Comparison of ENCODE assay signal across 19 cellular contexts in the genomic region with DNA sequence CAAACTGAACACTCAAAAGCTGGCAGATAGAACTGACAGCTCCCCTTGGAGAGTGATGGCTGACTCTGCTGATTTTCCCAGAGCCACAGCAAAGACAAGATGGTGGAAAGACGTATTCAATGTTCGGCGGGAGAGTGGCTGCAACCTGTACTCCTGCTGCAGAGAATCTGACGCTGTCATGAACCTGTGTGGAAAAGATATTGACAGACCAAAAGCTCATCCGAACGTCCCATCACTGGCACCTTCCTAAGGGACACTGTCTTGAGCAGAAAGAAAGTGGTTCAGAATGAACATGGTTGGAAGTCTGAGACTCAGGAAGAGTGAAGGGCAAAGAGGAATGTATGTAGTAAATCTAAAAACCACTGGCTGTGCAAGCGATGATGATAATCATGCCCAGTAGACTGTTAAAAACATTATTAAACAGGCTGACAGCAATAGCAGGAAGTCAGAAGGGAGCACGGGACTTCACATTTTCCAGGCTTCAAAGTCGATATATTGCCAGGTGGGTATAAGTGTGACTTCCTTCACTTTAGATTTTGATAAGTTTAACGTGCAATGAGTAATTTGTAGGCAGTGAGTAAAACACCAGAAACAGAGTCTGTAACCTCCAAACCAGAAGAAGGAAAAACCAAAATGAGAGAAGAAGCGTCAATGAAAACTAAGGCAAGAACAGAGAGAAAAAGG. TPM values are rescaled to one million over a fixed set of nuclear protein-coding genes. Genes with fewer than 3 reads are reported as not detected.
DNase-seq lines count a peak whose midpoint lies in the region; ATAC-seq lines count a peak whose summit lies in the region.
"Had no signal": no experiment of that assay in that cellular context is flagged by ENCODE, and none has a peak within 500 bp of the region (broad histone marks: within the 10 kb centered on the region; RNA-seq: fewer than 3 reads in every experiment).

No MANE protein-coding gene starts in this region.

- peak overlapping the region; percentile 35; the same call in 1 of the 2 replicates for H3K27ac ChIP-seq in SK-N-MC
- H3K27ac ChIP-seq: breast epithelium, ovary, uterus, WERI-Rb-1 had no signal

- DNase-seq in activated T-cell treated with anti-CD3 and anti-CD28 coated beads, Interleukin-2, amount 50 U/mL, for 4 hours = no peak
- DNase-seq in activated T-cell treated with anti-CD3 and anti-CD28 coated beads, Interleukin-2, amount 50 U/mL, for 1 hour = no peak
- DNase-seq in SK-N-MC (ENCODE audit: low read depth, low spot score) (no peak), left lobe of liver (ENCODE audit: low spot score) (no peak), hypothalamus (lab: John Stamatoyannopoulos, UW) (no peak), NCI-H446 treated with DMSO at 0.1 percent for 48 hours (lab: John Stamatoyannopoulos, UW) (no peak)
- no peak for DNase-seq in activated naive CD8-positive, alpha-beta T cell treated with anti-CD3 and anti-CD28 coated beads, Interleukin-2, amount 10 ng/mL, durations not matched to agents 7 days and 5 days
- DNase-seq in stimulated activated naive CD4-positive, alpha-beta T cell treated with Interleukin-2 at 50 U/mL for 16 hours (lab: John Stamatoyannopoulos, UW) = peak; percentile 24
- DNase-seq: effector CD8-positive, alpha-beta T cell; GF-D8; HCEC 1CT; kidney glomerular epithelial cell; NCI-H2081 treated with DMSO at 0.1 percent for 48 hours; ovary; SW 1271; uterus; WERI-Rb-1 had no signal

- H3K9me3 Mint-ChIP-seq in activated T-cell treated with anti-CD3 and anti-CD28 coated beads, Interleukin-2, amount 50 U/mL, for 4 hours = no peaks in the 10 kb centered on the region
- H3K9me3 Mint-ChIP-seq in activated naive CD8-positive, alpha-beta T cell treated with anti-CD3 and anti-CD28 coated beads, Interleukin-2, amount 10 ng/mL, durations not matched to agents 7 days and 5 days = peaks cover 2% of the 10 kb centered on the region

- H3K9me3 ChIP-seq in SK-N-MC (ENCODE audit: low read depth, low read length) = no peaks in the 10 kb centered on the region
- H3K9me3 ChIP-seq: breast epithelium, ovary, uterus had no signal

- peak; percentile 78 to 86 for ATAC-seq in activated T-cell treated with anti-CD3 and anti-CD28 coated beads, Interleukin-2, amount 50 U/mL, for 4 hours
- ATAC-seq in activated naive CD8-positive, alpha-beta T cell treated with anti-CD3 and anti-CD28 coated beads, Interleukin-2, amount 10 ng/mL, durations not matched to agents 7 days and 5 days (ENCODE audit: low read depth) = peak; percentile 46
- ATAC-seq in left lobe of liver = no peak

- POLR2A ChIA-PET in activated naive CD8-positive, alpha-beta T cell treated with anti-CD3 and anti-CD28 coated beads, Interleukin-2, amount 10 ng/mL, durations not matched to agents 7 days and 5 days (lab: Charles Lee) = interaction anchor here (1.0 kb wide), 1 partner anchor 11 kb away, joined by 3 read pairs; no protein-coding TSS in a partner anchor

- no peak overlapping the region for H3K9ac ChIP-seq in SK-N-MC (ENCODE audit: insufficient read length)

- no peaks in the 10 kb centered on the region for H3K36me3 ChIP-seq in SK-N-MC (ENCODE audit: insufficient read depth, low read length)
- H3K36me3 ChIP-seq: breast epithelium, ovary, uterus, WERI-Rb-1 had no signal

- peak overlapping the region; percentile 58 for H3K4me3 Mint-ChIP-seq in activated T-cell treated with anti-CD3 and anti-CD28 coated beads, Interleukin-2, amount 50 U/mL, for 4 hours
- no peak overlapping the region for H3K4me3 Mint-ChIP-seq in activated naive CD8-positive, alpha-beta T cell treated with anti-CD3 and anti-CD28 coated beads, Interleukin-2, amount 10 ng/mL, durations not matched to agents 7 days and 5 days

- H3K4me1 Mint-ChIP-seq in activated T-cell treated with anti-CD3 and anti-CD28 coated beads, Interleukin-2, amount 50 U/mL, for 4 hours (ENCODE audit: low read depth) = peaks cover 9% of the 10 kb centered on the region
- peaks cover 13% of the 10 kb centered on the region for H3K4me1 Mint-ChIP-seq in activated naive CD8-positive, alpha-beta T cell treated with anti-CD3 and anti-CD28 coated beads, Interleukin-2, amount 10 ng/mL, durations not matched to agents 7 days and 5 days

- H3K27ac Mint-ChIP-seq in activated naive CD8-positive, alpha-beta T cell treated with anti-CD3 and anti-CD28 coated beads, Interleukin-2, amount 10 ng/mL, durations not matched to agents 7 days and 5 days = no peak overlapping the region

- no peak overlapping the region for H3K4me3 ChIP-seq in SK-N-MC
- H3K4me3 ChIP-seq: breast epithelium, ovary, uterus had no signal

- peaks cover 1% of the 10 kb centered on the region for H3K27me3 Mint-ChIP-seq in activated T-cell treated with anti-CD3 and anti-CD28 coated beads, Interleukin-2, amount 50 U/mL, for 4 hours (ENCODE audit: low read depth)
- H3K27me3 Mint-ChIP-seq in activated naive CD8-positive, alpha-beta T cell treated with anti-CD3 and anti-CD28 coated beads, Interleukin-2, amount 10 ng/mL, durations not matched to agents 7 days and 5 days = no peaks in the 10 kb centered on the region

- H3K36me3 Mint-ChIP-seq in activated T-cell treated with anti-CD3 and anti-CD28 coated beads, Interleukin-2, amount 50 U/mL, for 4 hours (ENCODE audit: insufficient read depth) = no peaks in the 10 kb centered on the region
- H3K36me3 Mint-ChIP-seq in activated naive CD8-positive, alpha-beta T cell treated with anti-CD3 and anti-CD28 coated beads, Interleukin-2, amount 10 ng/mL, durations not matched to agents 7 days and 5 days = peaks cover 1% of the 10 kb centered on the region

RNA-seq across cellular contexts. Expression of a gene that starts 6.2 kb away (rescaled TPM):
- total RNA-seq in activated T-cell treated with anti-CD3 and anti-CD28 coated beads, Interleukin-2, amount 50 U/mL, for 4 hours = under 1 TPM; 0.08 to 0.24 (median 0.13) TPM
- total RNA-seq in activated naive CD8-positive, alpha-beta T cell treated with anti-CD3 and anti-CD28 coated beads, Interleukin-2, amount 10 ng/mL, durations not matched to agents 7 days and 5 days = not detected
- not detected for total RNA-seq in left lobe of liver
- total RNA-seq: breast epithelium, HT1080 had no signal

RNA-seq across cellular contexts. Expression of a gene that starts 39.3 kb away (rescaled TPM):
- not detected for total RNA-seq in activated T-cell treated with anti-CD3 and anti-CD28 coated beads, Interleukin-2, amount 50 U/mL, for 4 hours
- not detected for total RNA-seq in activated naive CD8-positive, alpha-beta T cell treated with anti-CD3 and anti-CD28 coated beads, Interleukin-2, amount 10 ng/mL, durations not matched to agents 7 days and 5 days
- total RNA-seq in left lobe of liver = not detected
- total RNA-seq: breast epithelium, HT1080, ovary, uterus had no signal

RNA-seq across cellular contexts. Expression of a gene that starts 58.2 kb away (rescaled TPM):
- total RNA-seq in activated T-cell treated with anti-CD3 and anti-CD28 coated beads, Interleukin-2, amount 50 U/mL, for 4 hours = 100 to 1,000 TPM; 426 to 498 (median 461) TPM
- 10 to 100 TPM; 44.3 to 48.5 TPM for total RNA-seq in activated naive CD8-positive, alpha-beta T cell treated with anti-CD3 and anti-CD28 coated beads, Interleukin-2, amount 10 ng/mL, durations not matched to agents 7 days and 5 days
- 36.8 TPM for total RNA-seq in left lobe of liver

Comparison
In these comparisons a context has a peak if more than half of its experiments do, and no peak if none do; other contexts are left out.
1. RNA of a gene that starts 58.2 kb away (total RNA-seq): 426 to 498 TPM in activated T-cell treated with anti-CD3 and anti-CD28 coated beads, Interleukin-2, amount 50 U/mL, for 4 hours; 44.3 to 48.5 TPM in activated naive CD8-positive, alpha-beta T cell treated with anti-CD3 and anti-CD28 coated beads, Interleukin-2, amount 10 ng/mL, durations not matched to agents 7 days and 5 days and 36.8 TPM in left lobe of liver (single experiment); every median in the first group is over 4 times any median in the second.